In the genomic region with DNA sequence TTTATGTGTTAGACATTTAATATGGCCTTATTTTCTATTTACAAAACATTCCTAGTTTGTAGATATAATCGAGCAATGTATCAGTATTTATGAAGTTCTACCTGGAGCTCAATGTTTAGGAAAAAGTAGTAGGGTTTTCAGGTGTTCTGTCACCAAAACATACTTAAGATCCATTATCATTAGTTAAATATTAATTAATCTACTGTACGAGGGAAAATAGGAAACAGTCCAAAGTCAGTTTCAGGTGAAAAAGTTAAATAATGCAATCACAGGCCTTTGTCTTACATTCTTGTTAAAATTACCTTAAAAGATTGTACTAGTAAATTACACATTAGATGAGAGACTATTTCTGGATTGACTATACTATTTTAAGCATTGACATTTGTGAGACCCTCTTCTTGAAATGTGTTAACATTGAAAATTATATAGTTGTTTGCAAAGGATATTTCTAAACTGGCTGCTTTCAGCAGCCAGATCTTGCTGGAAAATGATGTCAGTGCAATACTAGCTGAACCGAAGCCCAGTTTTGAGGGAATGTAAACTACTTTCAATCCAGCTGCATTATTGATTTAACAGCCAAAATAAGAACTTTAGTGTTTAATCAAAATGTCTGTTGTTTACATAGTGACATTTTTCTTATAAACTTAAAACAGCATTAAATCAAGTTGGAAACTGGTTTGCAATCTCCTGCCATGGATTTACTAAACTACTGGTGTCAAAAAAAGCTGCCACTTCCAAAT, we compare ENCODE assay signal across 18 cellular contexts. TPM values are rescaled to one million over a fixed set of nuclear protein-coding genes. Genes with fewer than 3 reads are reported as not detected.
A peak's percentile ranks its signal among the peaks of the same experiment; 100 is the strongest.
DNase-seq lines count a peak whose midpoint lies in the region; ATAC-seq and TF ChIP-seq lines count a peak whose summit lies in the region.
"Had no signal": no experiment of that assay in that cellular context is flagged by ENCODE, and none has a peak within 500 bp of the region (broad histone marks: within the 10 kb centered on the region; RNA-seq: fewer than 3 reads in every experiment).

No MANE protein-coding gene starts in this region.

- no peaks in the 10 kb centered on the region for H3K9me1 ChIP-seq in IMR-90 (ENCODE audit: insufficient read depth, low read length)

- peak overlapping the region; percentile 39 for H4K5ac ChIP-seq in IMR-90 (ENCODE audit: low read depth, low read length)

- no peak overlapping the region for H4K91ac ChIP-seq in IMR-90 (ENCODE audit: insufficient read depth, low read depth, low read length)

- peaks cover 7% of the 10 kb centered on the region for H3K4me1 ChIP-seq in IMR-90 (ENCODE audit: control insufficient read depth, insufficient read depth, low read length)
- H3K4me1 ChIP-seq in right lobe of liver: peaks cover 0 to 28% (median 4%) of the 10 kb centered on the region in 4 donors
- peaks cover 0 to 46% (median 10%) of the 10 kb centered on the region in 4 donors for H3K4me1 ChIP-seq in tibial artery

- no peak overlapping the region for H3K56ac ChIP-seq in IMR-90 (ENCODE audit: extremely low read depth, insufficient read depth, low read length)

- no peak for TF ChIP-seq RAD21 in IMR-90 (IDR thresholded peaks at IDR 0.05; ENCODE audit: low read length)

- CTCF ChIA-PET in IMR-90 (lab: Yijun Ruan, JAX): interaction anchor here (1.2 to 1.5 kb wide), 2 partner anchors 9 to 20 kb away, joined by 3 read pairs; no protein-coding TSS in a partner anchor

- in situ Hi-C loops in IMR-90 (cut with MboI; ENCODE audit: low sequenced_read_pairs): loop anchor here (25.0 kb wide), 2 partner anchors 791 to 966 kb away; no protein-coding TSS in a partner anchor

- peak; percentile 84 for DNase-seq in IMR-90
- peak in 1 of 3 donors; percentile 60 for DNase-seq in right lobe of liver
- DNase-seq in tibial artery: no peak
- no peak for DNase-seq in NCI-H2107 (lab: John Stamatoyannopoulos, UW)
- DNase-seq: activated CD4-positive, alpha-beta T cell treated with anti-CD3 and anti-CD28 coated beads for 4 hours; activated T-cell treated with anti-CD3 and anti-CD28 coated beads, Interleukin-2, amount 50 U/mL, for 72 hours; amygdala; CD4-positive, alpha-beta memory T cell; endodermal cell; mucosa of descending colon; NCI-H1092; NCI-H2227 treated with DMSO at 0.1 percent for 48 hours; stimulated activated CD4-positive, alpha-beta T cell treated with anti-CD3 and anti-CD28 coated beads, Interleukin-4, amount 100 ng/mL, for 24 hours had no signal

- POLR2A ChIA-PET in IMR-90 (lab: Charles Lee; ENCODE audit: unreplicated experiment): no interaction called here

- H3K4me2 ChIP-seq in IMR-90 (ENCODE audit: low read depth, low read length): peak overlapping the region; percentile 68; the same call in 1 of the 2 replicates

- H3K4me3 ChIP-seq in IMR-90 (ENCODE audit: insufficient read depth, low read depth, low read length): no peak overlapping the region
- H3K4me3 ChIP-seq in right lobe of liver: no peak overlapping the region
- no peak overlapping the region for H3K4me3 ChIP-seq in tibial artery
- H3K4me3 ChIP-seq: mucosa of descending colon had no signal

- no peak overlapping the region for H3K4ac ChIP-seq in IMR-90 (ENCODE audit: low read depth, low read length)

- dilution Hi-C loops in IMR-90 (cut with HindIII; ENCODE audit: low sequenced_read_pairs, unreplicated experiment): no loop called here

- H3K27me3 ChIP-seq in IMR-90 (ENCODE audit: control insufficient read depth, insufficient read depth, low read length) (no peaks in the 10 kb centered on the region), right lobe of liver (no peaks in the 10 kb centered on the region), tibial artery (no peaks in the 10 kb centered on the region)

- TF ChIP-seq CTCF in IMR-90 (conservative IDR thresholded peaks at IDR 0.05; ENCODE audit: low read depth, low read length): no peak
- no peak for TF ChIP-seq CTCF in right lobe of liver (IDR thresholded peaks at IDR 0.05)
- TF ChIP-seq CTCF in tibial artery (IDR thresholded peaks at IDR 0.05): no peak

- H2AFZ ChIP-seq in IMR-90 (replicated peaks; ENCODE audit: low read length, poor library complexity): no peak overlapping the region

- BruUV-seq in IMR-90 (replicated peaks; lab: Mats Ljungman, UMichigan): no TSS peak

- intact Hi-C loops in IMR-90 (cut with micrococcal nuclease) (loop anchor here (2.0 to 5.0 kb wide), 2 partner anchors 246 to 335 kb away; no protein-coding TSS in a partner anchor), right lobe of liver (cut with DNase I) (no loop called here), tibial artery (cut with DNase I; ENCODE audit: low total_unique reads) (no loop called here)

- peak overlapping the region; percentile 84 for H2BK5ac ChIP-seq in IMR-90 (ENCODE audit: low read depth, low read length, poor library complexity, severe bottlenecking)

- no peak overlapping the region for H2BK120ac ChIP-seq in IMR-90 (ENCODE audit: low read depth, low read length)

- H3K9ac ChIP-seq in IMR-90 (ENCODE audit: low read depth, low read length): no peak overlapping the region

- H3K9me3 ChIP-seq in IMR-90 (ENCODE audit: control insufficient read depth, insufficient read depth, low read length) (no peaks in the 10 kb centered on the region), right lobe of liver (no peaks in the 10 kb centered on the region), tibial artery (no peaks in the 10 kb centered on the region)
- H3K9me3 ChIP-seq: mucosa of descending colon had no signal

- no peak overlapping the region for H2BK15ac ChIP-seq in IMR-90 (ENCODE audit: low read depth, low read length)

- no peak overlapping the region for H4K8ac ChIP-seq in IMR-90 (ENCODE audit: low read depth in 2 of 2, low read length in 2 of 2)

- H2AK5ac ChIP-seq in IMR-90 (ENCODE audit: low read depth, low read length): no peak overlapping the region

- no peaks in the 10 kb centered on the region for H4K20me1 ChIP-seq in IMR-90 (ENCODE audit: insufficient read depth, low read length)

- peak overlapping the region; percentile 91 for H3K18ac ChIP-seq in IMR-90 (ENCODE audit: low read depth, low read length)

- H3K23ac ChIP-seq in IMR-90 (ENCODE audit: low read depth, low read length): no peak overlapping the region

- H3K14ac ChIP-seq in IMR-90 (replicated peaks; ENCODE audit: low read depth, low read length): no peak overlapping the region

- H2BK20ac ChIP-seq in IMR-90 (ENCODE audit: low read depth, low read length): no peak overlapping the region

- H3K36me3 ChIP-seq in IMR-90 (ENCODE audit: control insufficient read depth, insufficient read depth, low read length) (peaks cover 10% of the 10 kb centered on the region; the same call in 1 of the 2 replicates), right lobe of liver (no peaks in the 10 kb centered on the region), tibial artery (peaks cover 7 to 10% (median 9%) of the 10 kb centered on the region in 3 donors)

- H3K27ac ChIP-seq in IMR-90 (ENCODE audit: insufficient read depth, low read length) (peak overlapping the region; percentile 75; the same call in 1 of the 2 replicates), cingulate gyrus (ENCODE audit: low read depth, low read length) (peak overlapping the region; percentile 57), right lobe of liver (peak overlapping the region; percentile 15 to 90 (median 57)), tibial artery (peak overlapping the region; percentile 53 to 67)

- TF ChIP-seq POLR2A in IMR-90 (IDR thresholded peaks at IDR 0.05; ENCODE audit: low read depth, low read length): no peak
- TF ChIP-seq POLR2A in right lobe of liver (IDR thresholded peaks at IDR 0.05): no peak

- ATAC-seq in IMR-90 (ENCODE audit: low read depth) (peak; percentile 81), right lobe of liver (peak; percentile 85 to 95 (median 88)), HG02571 (IDR thresholded peaks at IDR 0.05; ENCODE audit: unreplicated experiment) (no peak), GM21526 (IDR thresholded peaks at IDR 0.05; ENCODE audit: low FRiP score, unreplicated experiment) (no peak)
- ATAC-seq: activated T-cell treated with anti-CD3 and anti-CD28 coated beads, Interleukin-2, amount 50 U/mL, for 72 hours; HCT116; mucosa of descending colon; stimulated activated memory B cell treated with anti-CD40 and anti-IgM and Interleukin-4, amounts not matched to agents 10 μg/mL and 1 μg/mL and 100 μg/mL, for 72 hours had no signal

- H3K79me1 ChIP-seq in IMR-90 (ENCODE audit: low read depth in 1 of 2, low read length in 2 of 2): no peaks in the 10 kb centered on the region

- no CpG with 5 or more reads among the region's 3 CpGs for WGBS in IMR-90 (ENCODE audit: extremely low coverage in 2 of 2, insufficient read length in 1 of 2), 2 experiments
- WGBS in right lobe of liver (ENCODE audit: insufficient coverage, low coverage, low lambda C conversion rate, missing lambda C conversion rate): 17% methylated on average over 3 of the region's 3 CpGs

- no peak overlapping the region for H2AK9ac ChIP-seq in IMR-90 (replicated peaks; ENCODE audit: low read depth, low read length, poor library complexity)

TF ChIP-seq in IMR-90, 13 proteins besides CTCF, POLR2A, EP300 and RAD21 (continues in another document):
- TF ChIP-seq FOS (IDR thresholded peaks at IDR 0.05; ENCODE audit: low read depth, low read length): no peak
- no peak for TF ChIP-seq USF2 (IDR thresholded peaks at IDR 0.05; ENCODE audit: low read depth, low read length)
- no peak for TF ChIP-seq RFX5 (IDR thresholded peaks at IDR 0.05; ENCODE audit: low read depth, low read length)
- no peak for TF ChIP-seq RCOR1 (IDR thresholded peaks at IDR 0.05; ENCODE audit: insufficient replicate concordance, low read length)
- TF ChIP-seq MXI1 (IDR thresholded peaks at IDR 0.05; ENCODE audit: borderline replicate concordance, low read depth, low read length): no peak
- no peak for TF ChIP-seq MAZ (IDR thresholded peaks at IDR 0.05; ENCODE audit: borderline replicate concordance, low read depth, low read length)
- TF ChIP-seq CHD1 (IDR thresholded peaks at IDR 0.05; ENCODE audit: low read depth, low read length): no peak
- TF ChIP-seq MAFK (IDR thresholded peaks at IDR 0.05; ENCODE audit: low read depth, low read length): no peak
- TF ChIP-seq CEBPB (IDR thresholded peaks at IDR 0.05; ENCODE audit: low read depth, low read length): no peak
- no peak for TF ChIP-seq NFE2L2 (IDR thresholded peaks at IDR 0.05; ENCODE audit: low read depth, low read length)
- no peak for TF ChIP-seq SMC3 (IDR thresholded peaks at IDR 0.05; ENCODE audit: low read depth, low read length)

RNA-seq across cellular contexts. Expression of gene GUCY1B1, which starts 19.3 kb away (rescaled TPM):
- 2.8 and 2.9 TPM in 2 replicates for total RNA-seq in IMR-90 (2012; rRNA removed)
- polyA plus RNA-seq in IMR-90 (2012; rRNA removed): 2.6 and 3.8 TPM in 2 replicates
- polyA plus RNA-seq in IMR-90 (2012; cell fraction: cytosol; rRNA removed): 0.90 and 1.3 TPM in 2 replicates
- polyA plus RNA-seq in IMR-90 (2012; cell fraction: nucleus; rRNA removed; ENCODE audit: low replicate concordance): 0.49 and 4.4 TPM in 2 replicates
- total RNA-seq in right lobe of liver: 1 to 10 TPM; 1.6 to 5.6 (median 3.9) TPM
- total RNA-seq: CD4-positive, alpha-beta memory T cell had no signal
- polyA plus RNA-seq: CD4-positive, alpha-beta memory T cell had no signal

Comparison
In these comparisons a context has a peak if more than half of its experiments do, and no peak if none do; other contexts are left out.
1. ATAC-seq: peak in IMR-90 (single experiment) and right lobe of liver (4 of 4); none in HG02571 (single experiment) and GM21526 (single experiment).
2. Peak in every context shown above with its lines, with median percentiles within 50 percentile points of each other: H3K27ac ChIP-seq.